ENCODE assay signal across 20 cellular contexts in the genomic region with DNA sequence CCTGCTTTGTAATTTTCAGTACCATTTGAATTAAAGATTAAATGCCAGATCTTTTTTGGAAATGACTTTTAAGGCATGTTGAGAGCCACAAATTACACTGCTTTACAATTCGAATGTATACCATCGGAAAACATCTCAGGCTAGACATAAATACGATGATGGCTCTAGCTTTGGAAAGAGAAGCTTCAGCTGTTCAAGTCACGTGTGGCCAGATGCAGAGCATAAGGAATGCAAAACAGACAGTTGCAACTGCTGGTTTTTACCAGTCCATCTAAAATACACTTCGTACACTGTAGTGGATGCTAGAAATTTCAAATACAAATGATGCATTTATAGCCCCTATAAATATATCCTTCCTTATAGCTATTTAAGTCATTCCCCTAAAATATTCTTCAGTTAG. TPM values are rescaled to one million over a fixed set of nuclear protein-coding genes. Genes with fewer than 3 reads are reported as not detected.
A peak's percentile ranks its signal among the peaks of the same experiment; 100 is the strongest.
DNase-seq lines count a peak whose midpoint lies in the region; TF ChIP-seq lines count a peak whose summit lies in the region.
"Had no signal": no experiment of that assay in that cellular context is flagged by ENCODE, and none has a peak within 500 bp of the region (broad histone marks: within the 10 kb centered on the region; RNA-seq: fewer than 3 reads in every experiment).

No MANE protein-coding gene starts in this region.

- H3K4me3 ChIP-seq in fibroblast of lung (replicated peaks in 1 of 4; ENCODE audit: control extremely low read depth in 1 of 4, insufficient read depth in 1 of 4, low read depth in 3 of 4, low read length in 4 of 4), result peak overlapping the region in 2 of 4 experiments; percentile 18 to 25
- H3K4me3 ChIP-seq in testis, result no peak overlapping the region

- H3K9me3 Mint-ChIP-seq in MCF 10A (ENCODE audit: unreplicated experiment), result no peaks in the 10 kb centered on the region
- H3K9me3 Mint-ChIP-seq: natural killer cell had no signal

- H3K9ac ChIP-seq in fibroblast of lung (ENCODE audit: insufficient read depth, low read length), result no peak overlapping the region

- H3K27ac Mint-ChIP-seq in MCF 10A (ENCODE audit: low read depth, unreplicated experiment), result no peak overlapping the region

- H3K79me2 ChIP-seq in fibroblast of lung (ENCODE audit: control insufficient read depth, insufficient read depth, low read length), result peaks cover 80% of the 10 kb centered on the region

- DNase-seq in NCI-H2171 treated with DMSO at 0.1 percent for 48 hours (lab: John Stamatoyannopoulos, UW) (peak; percentile 53), NCI-H2171 (lab: John Stamatoyannopoulos, UW) (no peak), NCI-H526 treated with DMSO at 0.1 percent for 48 hours (lab: John Stamatoyannopoulos, UW) (peak; percentile 51), fibroblast of lung (ENCODE audit: low read depth in 2 of 2) (peak in 1 of 2 donors; percentile 64), testis (no peak), GOT3 (lab: John Stamatoyannopoulos, UW) (no peak), MCF 10A (ENCODE audit: unreplicated experiment) (no peak), KG1 (lab: John Stamatoyannopoulos, UW) (no peak)
- DNase-seq: activated CD4-positive, alpha-beta T cell treated with anti-CD3 and anti-CD28 coated beads for 48 hours; activated gamma-delta T cell treated with Interleukin-2 at 50 U/mL for 16 hours; aorta; cerebellar nuclear complex; effector memory CD4-positive, alpha-beta T cell; hippocampal formation; kidney; MM.1S; natural killer cell; NCI-H187 treated with DMSO at 0.1 percent for 48 hours; NCI-H510A; stimulated activated CD4-positive, alpha-beta T cell treated with anti-CD3 and anti-CD28 coated beads, Interleukin-12 subunit alpha, Interleukin-12 subunit beta, amount 100 ng/mL, for 4 hours had no signal

- H3K27me3 Mint-ChIP-seq in MCF 10A (ENCODE audit: insufficient read depth, unreplicated experiment), result no peaks in the 10 kb centered on the region

- H2AFZ ChIP-seq in fibroblast of lung (ENCODE audit: low read length), result no peak overlapping the region

- H3K36me3 Mint-ChIP-seq in MCF 10A (ENCODE audit: insufficient read depth, unreplicated experiment), result peaks cover 6% of the 10 kb centered on the region
- H3K36me3 Mint-ChIP-seq: natural killer cell had no signal

- peaks cover 17% of the 10 kb centered on the region for H3K4me1 Mint-ChIP-seq in MCF 10A (ENCODE audit: insufficient read depth, unreplicated experiment)

- no peaks in the 10 kb centered on the region for H3K36me3 ChIP-seq in fibroblast of lung (ENCODE audit: control insufficient read depth, insufficient read depth, low read length)
- no peaks in the 10 kb centered on the region for H3K36me3 ChIP-seq in testis (ENCODE audit: low read depth, missing control alignments)

- TF ChIP-seq CTCF in fibroblast of lung (conservative IDR thresholded peaks at IDR 0.05 in 1 of 2, IDR thresholded peaks at IDR 0.05 in 1 of 2; ENCODE audit: low read depth in 1 of 2, low read length in 2 of 2), result no peak
- no peak for TF ChIP-seq CTCF in testis (IDR thresholded peaks at IDR 0.05)
- TF ChIP-seq CTCF in MCF 10A (IDR thresholded peaks at IDR 0.05; ENCODE audit: unreplicated experiment), result no peak

- H3K4me2 ChIP-seq in fibroblast of lung (ENCODE audit: extremely low read depth, insufficient read depth, low read length), result peak overlapping the region; percentile 63

- no peaks in the 10 kb centered on the region for H3K27me3 ChIP-seq in fibroblast of lung (ENCODE audit: control insufficient read depth, insufficient read depth, low read length)
- H3K27me3 ChIP-seq in testis, result no peaks in the 10 kb centered on the region

- BruUV-seq in MCF 10A (replicated peaks; lab: Mats Ljungman, UMichigan), result no TSS peak

- no peak for TF ChIP-seq POLR2A in testis (IDR thresholded peaks at IDR 0.05)

- H3K4me3 Mint-ChIP-seq in MCF 10A (ENCODE audit: unreplicated experiment), result no peak overlapping the region
- H3K4me3 Mint-ChIP-seq: natural killer cell had no signal

- H4K20me1 ChIP-seq in fibroblast of lung (ENCODE audit: control insufficient read depth, extremely low read depth, insufficient read depth, low read length), result no peaks in the 10 kb centered on the region

- intact Hi-C loops in testis (cut with DNase I; ENCODE audit: low total_unique reads) (no loop called here), MCF 10A (cut with micrococcal nuclease) (no loop called here)

- H3K27ac ChIP-seq in fibroblast of lung (ENCODE audit: insufficient read depth, low read length), result no peak overlapping the region
- peak overlapping the region; percentile 10 to 41 for H3K27ac ChIP-seq in testis

- POLR2A ChIA-PET in MCF 10A (lab: Yijun Ruan, JAX), result interaction anchor here (2.4 kb wide), 1 partner anchor 12 kb away, joined by 18 read pairs; no protein-coding TSS in a partner anchor

- H3K9me3 ChIP-seq in fibroblast of lung (ENCODE audit: control insufficient read depth, insufficient read depth, low read depth, low read length) (no peaks in the 10 kb centered on the region), testis (no peaks in the 10 kb centered on the region)

- CTCF ChIA-PET in MCF 10A (lab: Yijun Ruan, JAX), result interaction anchor here (0.6 to 0.8 kb wide), 2 partner anchors 200 to 279 kb away, joined by 3 to 4 read pairs; no protein-coding TSS in a partner anchor

- 52 to 60% methylated on average over 5 of the region's 5 CpGs for WGBS in testis, 2 donors

- H3K4me1 ChIP-seq in fibroblast of lung (ENCODE audit: control insufficient read depth, extremely low read depth, insufficient read depth, low read length), result peaks cover 11% of the 10 kb centered on the region
- H3K4me1 ChIP-seq in testis, result peaks cover 22% of the 10 kb centered on the region

RNA-seq across cellular contexts. Expression of a gene that starts 8.0 kb away (rescaled TPM):
- total RNA-seq in fibroblast of lung (28.0 and 32.7 TPM in 2 replicates), testis (100 to 1,000 TPM; 189 to 212 TPM), MCF 10A (2022) (28.3 and 40.1 TPM in 2 replicates)
- polyA plus RNA-seq in fibroblast of lung (7.9 and 12.0 TPM in 2 replicates), testis (ENCODE audit: insufficient read depth, low read depth, low replicate concordance) (79.0 TPM)
- polyA plus RNA-seq in fibroblast of lung (2012), result 12.1 and 15.4 TPM in 2 replicates
- polyA minus RNA-seq in fibroblast of lung (ENCODE audit: low replicate concordance), result 12.6 and 13.6 TPM in 2 replicates

Comparison
In these comparisons a context has a peak if more than half of its experiments do, and no peak if none do; other contexts are left out.
1. DNase-seq: peak in NCI-H2171 treated with DMSO at 0.1 percent for 48 hours (single experiment) and NCI-H526 treated with DMSO at 0.1 percent for 48 hours (single experiment); none in NCI-H2171 (single experiment), testis (single experiment), GOT3 (single experiment), MCF 10A (single experiment) and KG1 (single experiment).